In genomic region chr10:126156545-126156944, GRCh38 we compare ENCODE assay signal across 27 cellular contexts.
"Had no signal": no experiment of that assay in that cellular context is flagged by ENCODE, and none has a peak within 500 bp of the region (broad histone marks: within the 10 kb centered on the region; RNA-seq: fewer than 3 reads in every experiment).

No MANE protein-coding gene starts in this region.

- H3K27me3 ChIP-seq: brain microvascular endothelial cell, neutrophil, sigmoid colon, testis, uterus had no signal

- H3K9me3 ChIP-seq: neutrophil, sigmoid colon, testis, uterus had no signal

- H3K9me3 Mint-ChIP-seq: activated CD4-positive, alpha-beta T cell treated with anti-CD3 and anti-CD28 coated beads, Interleukin-2, amount 10 ng/mL, durations not matched to agents 7 days and 5 days; activated naive CD4-positive, alpha-beta T cell treated with anti-CD3 and anti-CD28 coated beads, Interleukin-2, amount 50 U/mL, for 24 hours had no signal

- H3K27ac ChIP-seq: brain microvascular endothelial cell, neutrophil, parathyroid adenoma, sigmoid colon, testis, uterus, VCaP had no signal

- H3K4me3 ChIP-seq: lung, sigmoid colon, smooth muscle cell, testis, uterus had no signal

- H3K27me3 Mint-ChIP-seq: activated CD4-positive, alpha-beta T cell treated with anti-CD3 and anti-CD28 coated beads, Interleukin-2, amount 10 ng/mL, durations not matched to agents 7 days and 5 days; activated naive CD4-positive, alpha-beta T cell treated with anti-CD3 and anti-CD28 coated beads, Interleukin-2, amount 50 U/mL, for 24 hours had no signal

- H3K4me3 Mint-ChIP-seq: activated CD4-positive, alpha-beta T cell treated with anti-CD3 and anti-CD28 coated beads, Interleukin-2, amount 10 ng/mL, durations not matched to agents 7 days and 5 days; activated CD8-positive, alpha-beta T cell treated with anti-CD3 and anti-CD28 coated beads, Interleukin-2, amount 10 ng/mL, durations not matched to agents 7 days and 5 days; activated naive CD4-positive, alpha-beta T cell treated with anti-CD3 and anti-CD28 coated beads, Interleukin-2, amount 50 U/mL, for 24 hours had no signal

- DNase-seq: activated CD4-positive, alpha-beta T cell treated with anti-CD3 and anti-CD28 coated beads, Interleukin-2, amount 10 ng/mL, durations not matched to agents 7 days and 5 days; activated CD4-positive, CD25-positive, alpha-beta regulatory T cell treated with anti-CD3 and anti-CD28 coated beads, Interleukin-2, amount 50 U/mL, for 72 hours; activated CD8-positive, alpha-beta T cell treated with anti-CD3 and anti-CD28 coated beads, Interleukin-2, amount 10 ng/mL, durations not matched to agents 7 days and 5 days; activated gamma-delta T cell treated with Interleukin-2 at 50 U/mL for 16 hours; anterior cingulate cortex; brain microvascular endothelial cell; central memory CD4-positive, alpha-beta T cell; effector memory CD4-positive, alpha-beta T cell; foreskin melanocyte; hippocampal formation; naive thymus-derived CD4-positive, alpha-beta T cell; sigmoid colon; stimulated activated CD4-positive, alpha-beta T cell treated with anti-CD3 and anti-CD28 coated beads, Interleukin-15, amount 100 ng/mL, for 24 hours; stimulated activated CD4-positive, alpha-beta T cell treated with anti-CD3 and anti-CD28 coated beads, Interleukin-2, amount 100 ng/mL, for 48 hours; stimulated activated CD8-positive, alpha-beta memory T cell treated with anti-CD3 and anti-CD28 coated beads, Interleukin-4, amount 100 ng/mL, for 48 hours; stimulated activated naive CD4-positive, alpha-beta T cell; T-helper 2 cell; testis; trophoblast cell; uterus had no signal

- H3K4me2 ChIP-seq: smooth muscle cell had no signal

- H3K79me2 ChIP-seq: parathyroid adenoma had no signal

- H3K27ac Mint-ChIP-seq: activated CD4-positive, alpha-beta T cell treated with anti-CD3 and anti-CD28 coated beads, Interleukin-2, amount 10 ng/mL, durations not matched to agents 7 days and 5 days; activated CD8-positive, alpha-beta T cell treated with anti-CD3 and anti-CD28 coated beads, Interleukin-2, amount 10 ng/mL, durations not matched to agents 7 days and 5 days; activated naive CD4-positive, alpha-beta T cell treated with anti-CD3 and anti-CD28 coated beads, Interleukin-2, amount 50 U/mL, for 24 hours; naive thymus-derived CD4-positive, alpha-beta T cell had no signal

- H3K36me3 ChIP-seq: brain microvascular endothelial cell, neutrophil, sigmoid colon, uterus had no signal

- H3K4me1 Mint-ChIP-seq: activated naive CD4-positive, alpha-beta T cell treated with anti-CD3 and anti-CD28 coated beads, Interleukin-2, amount 50 U/mL, for 24 hours had no signal

- H3K36me3 Mint-ChIP-seq: activated naive CD4-positive, alpha-beta T cell treated with anti-CD3 and anti-CD28 coated beads, Interleukin-2, amount 50 U/mL, for 24 hours; naive thymus-derived CD4-positive, alpha-beta T cell had no signal

- ATAC-seq: activated CD8-positive, alpha-beta T cell treated with anti-CD3 and anti-CD28 coated beads, Interleukin-2, amount 10 ng/mL, durations not matched to agents 7 days and 5 days; esophagus mucosa; naive thymus-derived CD4-positive, alpha-beta T cell had no signal

- H3K4me1 ChIP-seq: parathyroid adenoma, sigmoid colon, uterus had no signal

- H2AFZ ChIP-seq: parathyroid adenoma had no signal
